ENCODE assay signal across 2 cellular contexts in the genomic region with DNA sequence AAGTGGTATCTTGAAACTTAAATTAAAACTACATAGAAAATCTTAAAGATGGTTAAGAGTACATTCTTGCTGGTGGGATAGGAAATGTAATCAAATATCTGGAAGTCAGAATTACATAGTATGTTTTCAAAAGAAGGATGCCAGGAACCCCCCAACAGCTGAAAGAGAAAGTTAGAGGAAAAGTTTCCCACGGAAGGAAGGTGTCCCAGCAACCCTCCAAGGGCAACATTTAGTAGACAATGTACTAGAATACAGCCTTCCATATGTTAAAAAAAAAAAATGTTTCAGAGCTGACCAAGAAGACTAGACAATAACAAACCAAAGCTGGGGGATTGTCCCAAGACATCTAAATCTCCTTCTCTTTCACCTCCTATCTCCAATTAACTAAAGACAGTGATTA.
TF ChIP-seq lines count a peak whose summit lies in the region.

No MANE protein-coding gene starts in this region.

TF ChIP-seq in SK-N-SH, 30 proteins besides CTCF, POLR2A, EP300 and RAD21 (continued from another document):
- TF ChIP-seq, protein P1, sequence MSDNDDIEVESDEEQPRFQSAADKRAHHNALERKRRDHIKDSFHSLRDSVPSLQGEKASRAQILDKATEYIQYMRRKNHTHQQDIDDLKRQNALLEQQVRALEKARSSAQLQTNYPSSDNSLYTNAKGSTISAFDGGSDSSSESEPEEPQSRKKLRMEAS (IDR thresholded peaks at IDR 0.05; ENCODE audit: low read depth), result no peak
- TF ChIP-seq SIN3A (IDR thresholded peaks at IDR 0.05; ENCODE audit: borderline replicate concordance, low read depth, low read length) (no peak), YY1 (IDR thresholded peaks at IDR 0.05; ENCODE audit: low read depth) (no peak), FOSL2 (IDR thresholded peaks at IDR 0.05; ENCODE audit: borderline replicate concordance, low read depth) (no peak), MEF2A (IDR thresholded peaks at IDR 0.05; ENCODE audit: borderline replicate concordance, low read depth) (no peak)
- TF ChIP-seq, protein P2, sequence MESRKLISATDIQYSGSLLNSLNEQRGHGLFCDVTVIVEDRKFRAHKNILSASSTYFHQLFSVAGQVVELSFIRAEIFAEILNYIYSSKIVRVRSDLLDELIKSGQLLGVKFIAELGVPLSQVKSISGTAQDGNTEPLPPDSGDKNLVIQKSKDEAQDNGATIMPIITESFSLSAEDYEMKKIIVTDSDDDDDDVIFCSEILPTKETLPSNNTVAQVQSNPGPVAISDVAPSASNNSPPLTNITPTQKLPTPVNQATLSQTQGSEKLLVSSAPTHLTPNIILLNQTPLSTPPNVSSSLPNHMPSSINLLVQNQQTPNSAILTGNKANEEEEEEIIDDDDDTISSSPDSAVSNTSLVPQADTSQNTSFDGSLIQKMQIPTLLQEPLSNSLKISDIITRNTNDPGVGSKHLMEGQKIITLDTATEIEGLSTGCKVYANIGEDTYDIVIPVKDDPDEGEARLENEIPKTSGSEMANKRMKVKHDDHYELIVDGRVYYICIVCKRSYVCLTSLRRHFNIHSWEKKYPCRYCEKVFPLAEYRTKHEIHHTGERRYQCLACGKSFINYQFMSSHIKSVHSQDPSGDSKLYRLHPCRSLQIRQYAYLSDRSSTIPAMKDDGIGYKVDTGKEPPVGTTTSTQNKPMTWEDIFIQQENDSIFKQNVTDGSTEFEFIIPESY (IDR thresholded peaks at IDR 0.05; ENCODE audit: borderline replicate concordance, low read depth), result no peak

TF ChIP-seq in SK-N-SH treated with all-trans-retinoic acid at 6 μM for 48 hours, 23 proteins besides CTCF, POLR2A, EP300 and RAD21 (continued from another document):
- no peak for TF ChIP-seq BACH2 (CRISPR knock-in tag; IDR thresholded peaks at IDR 0.05; ENCODE audit: borderline replicate concordance)
- TF ChIP-seq ZC3H10 (CRISPR knock-in tag; IDR thresholded peaks at IDR 0.05), result no peak
- TF ChIP-seq ZNF565 (CRISPR knock-in tag; conservative IDR thresholded peaks at IDR 0.05; ENCODE audit: low read depth), result no peak
- TF ChIP-seq ZFP30 (CRISPR knock-in tag; IDR thresholded peaks at IDR 0.05), result no peak
- no peak for TF ChIP-seq ZNF70 (CRISPR knock-in tag; IDR thresholded peaks at IDR 0.05)
- TF ChIP-seq CSDC2 (CRISPR knock-in tag; IDR thresholded peaks at IDR 0.05), result no peak
- TF ChIP-seq RARB (CRISPR knock-in tag; IDR thresholded peaks at IDR 0.05), result no peak
- no peak for TF ChIP-seq OSR1 (CRISPR knock-in tag; IDR thresholded peaks at IDR 0.05)
- TF ChIP-seq SNAI2 (CRISPR knock-in tag; IDR thresholded peaks at IDR 0.05), result no peak
- TF ChIP-seq TCF4 (CRISPR knock-in tag; IDR thresholded peaks at IDR 0.05; ENCODE audit: borderline replicate concordance), result no peak
- no peak for TF ChIP-seq ISL1 (CRISPR knock-in tag; IDR thresholded peaks at IDR 0.05)
- TF ChIP-seq, protein P3, sequence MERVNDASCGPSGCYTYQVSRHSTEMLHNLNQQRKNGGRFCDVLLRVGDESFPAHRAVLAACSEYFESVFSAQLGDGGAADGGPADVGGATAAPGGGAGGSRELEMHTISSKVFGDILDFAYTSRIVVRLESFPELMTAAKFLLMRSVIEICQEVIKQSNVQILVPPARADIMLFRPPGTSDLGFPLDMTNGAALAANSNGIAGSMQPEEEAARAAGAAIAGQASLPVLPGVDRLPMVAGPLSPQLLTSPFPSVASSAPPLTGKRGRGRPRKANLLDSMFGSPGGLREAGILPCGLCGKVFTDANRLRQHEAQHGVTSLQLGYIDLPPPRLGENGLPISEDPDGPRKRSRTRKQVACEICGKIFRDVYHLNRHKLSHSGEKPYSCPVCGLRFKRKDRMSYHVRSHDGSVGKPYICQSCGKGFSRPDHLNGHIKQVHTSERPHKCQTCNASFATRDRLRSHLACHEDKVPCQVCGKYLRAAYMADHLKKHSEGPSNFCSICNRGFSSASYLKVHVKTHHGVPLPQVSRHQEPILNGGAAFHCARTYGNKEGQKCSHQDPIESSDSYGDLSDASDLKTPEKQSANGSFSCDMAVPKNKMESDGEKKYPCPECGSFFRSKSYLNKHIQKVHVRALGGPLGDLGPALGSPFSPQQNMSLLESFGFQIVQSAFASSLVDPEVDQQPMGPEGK (CRISPR knock-in tag; IDR thresholded peaks at IDR 0.05; ENCODE audit: borderline replicate concordance), result no peak
- TF ChIP-seq ZFP3 (CRISPR knock-in tag; IDR thresholded peaks at IDR 0.05), result no peak
- no peak for TF ChIP-seq ZNF8 (CRISPR knock-in tag; IDR thresholded peaks at IDR 0.05)
- TF ChIP-seq, protein P4, sequence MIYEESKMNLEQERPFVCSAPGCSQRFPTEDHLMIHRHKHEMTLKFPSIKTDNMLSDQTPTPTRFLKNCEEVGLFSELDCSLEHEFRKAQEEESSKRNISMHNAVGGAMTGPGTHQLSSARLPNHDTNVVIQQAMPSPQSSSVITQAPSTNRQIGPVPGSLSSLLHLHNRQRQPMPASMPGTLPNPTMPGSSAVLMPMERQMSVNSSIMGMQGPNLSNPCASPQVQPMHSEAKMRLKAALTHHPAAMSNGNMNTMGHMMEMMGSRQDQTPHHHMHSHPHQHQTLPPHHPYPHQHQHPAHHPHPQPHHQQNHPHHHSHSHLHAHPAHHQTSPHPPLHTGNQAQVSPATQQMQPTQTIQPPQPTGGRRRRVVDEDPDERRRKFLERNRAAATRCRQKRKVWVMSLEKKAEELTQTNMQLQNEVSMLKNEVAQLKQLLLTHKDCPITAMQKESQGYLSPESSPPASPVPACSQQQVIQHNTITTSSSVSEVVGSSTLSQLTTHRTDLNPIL (CRISPR knock-in tag; IDR thresholded peaks at IDR 0.05; ENCODE audit: low read depth), result no peak
- TF ChIP-seq, protein P5, sequence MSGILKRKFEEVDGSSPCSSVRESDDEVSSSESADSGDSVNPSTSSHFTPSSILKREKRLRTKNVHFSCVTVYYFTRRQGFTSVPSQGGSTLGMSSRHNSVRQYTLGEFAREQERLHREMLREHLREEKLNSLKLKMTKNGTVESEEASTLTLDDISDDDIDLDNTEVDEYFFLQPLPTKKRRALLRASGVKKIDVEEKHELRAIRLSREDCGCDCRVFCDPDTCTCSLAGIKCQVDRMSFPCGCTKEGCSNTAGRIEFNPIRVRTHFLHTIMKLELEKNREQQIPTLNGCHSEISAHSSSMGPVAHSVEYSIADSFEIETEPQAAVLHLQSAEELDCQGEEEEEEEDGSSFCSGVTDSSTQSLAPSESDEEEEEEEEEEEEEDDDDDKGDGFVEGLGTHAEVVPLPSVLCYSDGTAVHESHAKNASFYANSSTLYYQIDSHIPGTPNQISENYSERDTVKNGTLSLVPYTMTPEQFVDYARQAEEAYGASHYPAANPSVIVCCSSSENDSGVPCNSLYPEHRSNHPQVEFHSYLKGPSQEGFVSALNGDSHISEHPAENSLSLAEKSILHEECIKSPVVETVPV (CRISPR knock-in tag; IDR thresholded peaks at IDR 0.05), result no peak
